10 cellular contexts compared by ENCODE assay signal in the genomic region with DNA sequence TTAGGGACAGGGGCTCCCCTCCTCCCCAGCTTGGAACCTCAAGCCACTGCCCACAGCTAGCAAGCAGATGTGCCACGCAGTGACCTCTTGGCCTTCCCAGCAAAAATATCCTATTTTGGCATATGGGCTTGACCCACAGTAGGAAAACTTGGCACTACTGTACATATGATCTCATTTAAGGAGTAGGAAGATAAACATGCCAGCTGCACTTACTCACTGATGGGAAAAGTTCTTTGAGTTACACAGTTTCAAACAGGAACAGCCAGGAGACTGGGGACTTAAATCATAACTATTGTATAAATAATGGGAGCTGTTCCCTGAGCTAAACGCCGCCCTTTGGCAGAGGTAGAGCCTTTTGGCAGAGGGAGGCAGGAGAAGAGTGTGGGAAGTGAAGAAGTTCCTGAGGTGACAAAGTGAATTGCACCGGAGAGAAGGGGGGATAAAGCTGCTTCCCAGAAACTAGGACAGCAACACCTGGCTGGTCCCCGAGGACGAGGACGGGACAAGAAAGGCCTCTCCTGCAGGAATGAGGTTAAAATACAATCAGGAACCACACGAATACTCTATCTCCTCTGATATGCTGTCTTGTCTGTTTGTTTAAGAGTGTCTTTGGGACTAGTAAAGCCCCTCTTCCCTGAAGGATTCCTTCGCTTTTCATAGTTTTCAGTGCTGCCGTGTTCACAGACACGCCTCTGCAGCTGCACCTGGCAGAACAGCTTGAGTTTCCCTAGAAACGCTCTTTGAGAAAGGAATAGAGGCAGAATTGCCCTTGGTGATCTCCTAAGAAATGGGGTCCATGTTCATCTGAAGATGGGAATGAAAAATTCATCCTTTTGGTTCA. TPM values are rescaled to one million over a fixed set of nuclear protein-coding genes. Genes with fewer than 3 reads are reported as not detected.
DNase-seq lines count a peak whose midpoint lies in the region; TF ChIP-seq lines count a peak whose summit lies in the region.
"Had no signal": no experiment of that assay in that cellular context is flagged by ENCODE, and none has a peak within 500 bp of the region (broad histone marks: within the 10 kb centered on the region; RNA-seq: fewer than 3 reads in every experiment).

No MANE protein-coding gene starts in this region.

- H3K4me1 Mint-ChIP-seq in HFFc6 (ENCODE audit: low read depth) = peaks cover 52% of the 10 kb centered on the region
- H3K4me1 Mint-ChIP-seq: central memory CD8-positive, alpha-beta T cell had no signal

- peak overlapping the region; percentile 63 for H3K4me2 ChIP-seq in smooth muscle cell

- POLR2A ChIA-PET in HEK293T (lab: Yijun Ruan, JAX) = no interaction called here

- H3K9me3 Mint-ChIP-seq in HFFc6 = no peaks in the 10 kb centered on the region
- H3K9me3 Mint-ChIP-seq: central memory CD8-positive, alpha-beta T cell had no signal

- peak overlapping the region; percentile 82 for H3K4me3 Mint-ChIP-seq in HFFc6
- H3K4me3 Mint-ChIP-seq: central memory CD8-positive, alpha-beta T cell had no signal

- CTCF ChIA-PET in HEK293T (lab: Yijun Ruan, JAX) = no interaction called here

- peak overlapping the region; percentile 80 for H3K27ac ChIP-seq in brain microvascular endothelial cell
- H3K27ac ChIP-seq in smooth muscle cell (ENCODE audit: low read depth) = peak overlapping the region; percentile 90

- H3K27me3 Mint-ChIP-seq in HFFc6 (ENCODE audit: insufficient read depth) = no peaks in the 10 kb centered on the region

- in situ Hi-C loops in brain microvascular endothelial cell (cut with HindIII; ENCODE audit: low pct_ligation_motif_present, low sequenced_read_pairs) = no loop called here

- no peaks in the 10 kb centered on the region for H3K9me3 ChIP-seq in smooth muscle cell (replicated peaks; ENCODE audit: low read depth)

- peak; percentile 87 for DNase-seq in HFFc6
- DNase-seq in brain microvascular endothelial cell = peak; percentile 73
- DNase-seq in iris pigment epithelial cell (ENCODE audit: low read depth) = peak; percentile 81
- DNase-seq in smooth muscle cell (lab: John Stamatoyannopoulos, UW; ENCODE audit: unreplicated experiment) = no peak
- no peak for DNase-seq in effector CD8-positive, alpha-beta T cell (lab: John Stamatoyannopoulos, UW)
- no peak for DNase-seq in activated CD4-positive, alpha-beta T cell treated with anti-CD3 and anti-CD28 coated beads, Interleukin-2, amount 50 U/mL, for 48 hours
- DNase-seq in HEK293T (ENCODE audit: extremely low spot score) = no peak
- DNase-seq in epidermal melanocyte (ENCODE audit: insufficient read length, low spot score) = no peak
- DNase-seq: stimulated activated CD4-positive, alpha-beta T cell treated with anti-CD3 and anti-CD28 coated beads, Interleukin-1b, Interleukin-23, amount 100 ng/mL, for 48 hours had no signal

- no peaks in the 10 kb centered on the region for H3K27me3 ChIP-seq in brain microvascular endothelial cell (replicated peaks)
- H3K27me3 ChIP-seq in smooth muscle cell (ENCODE audit: low read depth) = no peaks in the 10 kb centered on the region

- H3K4me3 ChIP-seq in brain microvascular endothelial cell (ENCODE audit: low read depth, low read length) (no peak overlapping the region), smooth muscle cell (no peak overlapping the region)

- peak overlapping the region; percentile 76 for H3K9ac ChIP-seq in smooth muscle cell (ENCODE audit: low read depth)

- H3K4me1 ChIP-seq in smooth muscle cell (ENCODE audit: low read depth) = peaks cover 34% of the 10 kb centered on the region

- H3K36me3 ChIP-seq in brain microvascular endothelial cell (replicated peaks) = no peaks in the 10 kb centered on the region
- H3K36me3 ChIP-seq in smooth muscle cell (ENCODE audit: low read depth) = no peaks in the 10 kb centered on the region

- no peaks in the 10 kb centered on the region for H3F3A ChIP-seq in smooth muscle cell (ENCODE audit: low read depth)

- 64% methylated on average over 12 of the region's 12 CpGs for WGBS in smooth muscle cell (ENCODE audit: low lambda C conversion rate)

- H3K79me2 ChIP-seq in smooth muscle cell (ENCODE audit: low read depth) = no peaks in the 10 kb centered on the region

- H3K27ac Mint-ChIP-seq in HFFc6 = peak overlapping the region; percentile 95

- TF ChIP-seq CTCF in HFFc6 (IDR thresholded peaks at IDR 0.05) (no peak), brain microvascular endothelial cell (IDR thresholded peaks at IDR 0.05; ENCODE audit: low read depth, low read length, missing control alignments) (no peak), smooth muscle cell (IDR thresholded peaks at IDR 0.05; ENCODE audit: borderline replicate concordance, insufficient read depth, poor library complexity, severe bottlenecking) (no peak)

- no peaks in the 10 kb centered on the region for H3K36me3 Mint-ChIP-seq in HFFc6 (ENCODE audit: low read depth)

- H2AFZ ChIP-seq in smooth muscle cell (ENCODE audit: low read depth) = no peak overlapping the region

- no peaks in the 10 kb centered on the region for H4K20me1 ChIP-seq in smooth muscle cell (ENCODE audit: low read depth)

TF ChIP-seq in HEK293T, 16 proteins besides CTCF, POLR2A, EP300 and RAD21:
- TF ChIP-seq, protein P1, sequence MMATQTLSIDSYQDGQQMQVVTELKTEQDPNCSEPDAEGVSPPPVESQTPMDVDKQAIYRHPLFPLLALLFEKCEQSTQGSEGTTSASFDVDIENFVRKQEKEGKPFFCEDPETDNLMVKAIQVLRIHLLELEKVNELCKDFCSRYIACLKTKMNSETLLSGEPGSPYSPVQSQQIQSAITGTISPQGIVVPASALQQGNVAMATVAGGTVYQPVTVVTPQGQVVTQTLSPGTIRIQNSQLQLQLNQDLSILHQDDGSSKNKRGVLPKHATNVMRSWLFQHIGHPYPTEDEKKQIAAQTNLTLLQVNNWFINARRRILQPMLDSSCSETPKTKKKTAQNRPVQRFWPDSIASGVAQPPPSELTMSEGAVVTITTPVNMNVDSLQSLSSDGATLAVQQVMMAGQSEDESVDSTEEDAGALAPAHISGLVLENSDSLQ (IDR thresholded peaks at IDR 0.05) = no peak
- no peak for TF ChIP-seq SUZ12 (IDR thresholded peaks at IDR 0.05)
- TF ChIP-seq HDGF (IDR thresholded peaks at IDR 0.05; ENCODE audit: borderline replicate concordance) = no peak

RNA-seq across cellular contexts. Expression of a gene that starts 5.9 kb away (rescaled TPM):
- 10 to 100 TPM; 43.9 to 50.9 (median 47.1) TPM for total RNA-seq in HFFc6 (2021; fragmentation: NEBNext Ultra II Directional; extraction: Animal tissue kit (Norgen Biotek cat#: 25700))
- total RNA-seq in smooth muscle cell = 40.9 and 48.7 TPM in 2 replicates
- polyA plus RNA-seq in smooth muscle cell = 4.4 and 5.3 TPM in 2 replicates

Comparison
In these comparisons a context has a peak if more than half of its experiments do, and no peak if none do; other contexts are left out.
1. DNase-seq: peak in HFFc6 (single experiment), brain microvascular endothelial cell (single experiment) and iris pigment epithelial cell (single experiment); none in smooth muscle cell (single experiment), effector CD8-positive, alpha-beta T cell (single experiment), activated CD4-positive, alpha-beta T cell treated with anti-CD3 and anti-CD28 coated beads, Interleukin-2, amount 50 U/mL, for 48 hours (0 of 2), HEK293T (single experiment) and epidermal melanocyte (single experiment).